27 cellular contexts compared by ENCODE assay signal in genomic region chr12:93003540-93004239, GRCh38.
A peak's percentile ranks its signal among the peaks of the same experiment; 100 is the strongest.
DNase-seq lines count a peak whose midpoint lies in the region; FAIRE-seq and TF ChIP-seq lines count a peak whose summit lies in the region.
"Had no signal": no experiment of that assay in that cellular context is flagged by ENCODE, and none has a peak within 500 bp of the region (broad histone marks: within the 10 kb centered on the region; RNA-seq: fewer than 3 reads in every experiment).

No MANE protein-coding gene starts in this region.

- peaks cover 30% of the 10 kb centered on the region for H3K4me1 Mint-ChIP-seq in type B pancreatic cell (ENCODE audit: unreplicated experiment)
- H3K4me1 Mint-ChIP-seq: activated T-helper 17 cell treated with anti-CD3 and anti-CD28 coated beads, Interleukin-2, amount 50 U/mL, for 72 hours; CD14-positive monocyte had no signal

- no peak overlapping the region for H2AK5ac ChIP-seq in H1 (ENCODE audit: low read depth, low read length)
- no peak overlapping the region for H2AK5ac ChIP-seq in mesenchymal stem cell (ENCODE audit: low read length, severe bottlenecking)

- WGBS in H1 (ENCODE audit: extremely low coverage in 1 of 2, insufficient coverage in 1 of 2, insufficient read length in 1 of 2, insufficient replicate concordance in 2 of 2, low coverage in 1 of 2, low lambda C conversion rate in 2 of 2, missing lambda C conversion rate in 1 of 2), 2 experiments = 87% methylated on average over 9 of the region's 9 CpGs; no CpG with 5 or more reads in 1 of the 2 experiments
- WGBS in mesenchymal stem cell = 89% methylated on average over 6 of the region's 9 CpGs

- H3K4me3 ChIP-seq in H1 (ENCODE audit: extremely low read depth in 1 of 4, insufficient read depth in 2 of 4, low read depth in 3 of 4, low read length in 4 of 4) (no peak overlapping the region), mesenchymal stem cell (ENCODE audit: insufficient read depth in 1 of 2, low read depth in 1 of 2, low read length in 2 of 2) (no peak overlapping the region)
- no peak overlapping the region for H3K4me3 ChIP-seq in effector memory CD4-positive, alpha-beta T cell (ENCODE audit: insufficient read depth, low read depth, low read length, poor library complexity, severe bottlenecking)
- H3K4me3 ChIP-seq: ascending aorta, GM12878, lower lobe of right lung, neural progenitor cell, sigmoid colon, SK-N-MC, suprapubic skin had no signal

- CTCF ChIA-PET in H1 (lab: Charles Lee; ENCODE audit: partially characterized antibody) = interaction anchor here (1.1 to 2.7 kb wide), 6 partner anchors 11 to 275 kb away, joined by 3 to 11 read pairs (median 4); no protein-coding TSS in a partner anchor

- no peaks in the 10 kb centered on the region for H3K27me3 ChIP-seq in H1 (replicated peaks in 1 of 4; ENCODE audit: control insufficient read depth in 3 of 4, extremely low read depth in 1 of 4, insufficient read depth in 3 of 4, low read length in 3 of 4)
- no peaks in the 10 kb centered on the region for H3K27me3 ChIP-seq in mesenchymal stem cell (ENCODE audit: control insufficient read depth in 1 of 2, insufficient read depth in 1 of 2, low read length in 2 of 2)
- no peaks in the 10 kb centered on the region for H3K27me3 ChIP-seq in effector memory CD4-positive, alpha-beta T cell (replicated peaks; ENCODE audit: control insufficient read depth, insufficient read depth, low read length, poor library complexity, severe bottlenecking)
- H3K27me3 ChIP-seq: ascending aorta, neural progenitor cell, sigmoid colon, suprapubic skin had no signal

- H3K56ac ChIP-seq in H1 (replicated peaks; ENCODE audit: insufficient read length, low read depth, low read length) = no peak overlapping the region

- H3K4me3 Mint-ChIP-seq in type B pancreatic cell = peak overlapping the region; percentile 69
- H3K4me3 Mint-ChIP-seq: activated CD4-positive, alpha-beta memory T cell treated with anti-CD3 and anti-CD28 coated beads for 36 hours; activated T-helper 17 cell treated with anti-CD3 and anti-CD28 coated beads, Interleukin-2, amount 50 U/mL, for 72 hours; CD14-positive monocyte; stimulated activated naive B cell treated with anti-CD40 and anti-IgM and Interleukin-4, amounts not matched to agents 10 μg/mL and 1 μg/mL and 100 μg/mL, for 72 hours; T-helper 1 cell treated with Interleukin-12 subunit alpha and Interleukin-12 subunit beta and Interleukin-4 antibody, amounts not matched to agents 30 μg/mL and 1 μg/mL, for 36 hours had no signal

- H3K36me3 ChIP-seq in H1 (ENCODE audit: control insufficient read depth in 2 of 4, insufficient read depth in 4 of 4, low read length in 3 of 4) (no peaks in the 10 kb centered on the region), mesenchymal stem cell (ENCODE audit: control insufficient read depth in 1 of 2, insufficient read depth in 2 of 2, low read depth in 1 of 2, low read length in 2 of 2) (no peaks in the 10 kb centered on the region)
- H3K36me3 ChIP-seq in effector memory CD4-positive, alpha-beta T cell (ENCODE audit: control insufficient read depth, insufficient read depth, low read length) = no peaks in the 10 kb centered on the region
- H3K36me3 ChIP-seq: ascending aorta, lower lobe of right lung, neural progenitor cell, sigmoid colon, suprapubic skin had no signal

- no peak for FAIRE-seq in H1 (lab: Jason Lieb, UNC)
- FAIRE-seq: D721Med, GM12878 had no signal

- no peak overlapping the region for H2BK120ac ChIP-seq in H1 (replicated peaks; ENCODE audit: low read depth, low read length)
- H2BK120ac ChIP-seq in mesenchymal stem cell (ENCODE audit: low read depth, low read length) = no peak overlapping the region

- POLR2A ChIA-PET in H1 (lab: Charles Lee; ENCODE audit: partially characterized antibody) = no interaction called here

- no peaks in the 10 kb centered on the region for H3K36me3 Mint-ChIP-seq in type B pancreatic cell
- H3K36me3 Mint-ChIP-seq: activated CD4-positive, alpha-beta memory T cell treated with anti-CD3 and anti-CD28 coated beads for 36 hours; activated naive CD4-positive, alpha-beta T cell treated with anti-CD3 and anti-CD28 coated beads, Interleukin-2, amount 50 U/mL, for 72 hours; CD14-positive monocyte; neural progenitor cell had no signal

- no peak overlapping the region for H4K5ac ChIP-seq in H1 (ENCODE audit: insufficient read length, low read depth, low read length)

- H3K23ac ChIP-seq in H1 (ENCODE audit: insufficient read length) (no peak overlapping the region), mesenchymal stem cell (ENCODE audit: low read length in 2 of 2) (no peak overlapping the region)

- TF ChIP-seq CTCF in H1 (IDR thresholded peaks at IDR 0.05; ENCODE audit: control extremely low read depth in 1 of 3, insufficient read depth in 1 of 3, low read depth in 1 of 3, low read length in 3 of 3) = no peak
- TF ChIP-seq CTCF in type B pancreatic cell (conservative IDR thresholded peaks at IDR 0.05) = no peak

- no peak overlapping the region for H3K14ac ChIP-seq in H1 (ENCODE audit: insufficient read length)
- no peak overlapping the region for H3K14ac ChIP-seq in mesenchymal stem cell (ENCODE audit: low read length in 2 of 2)

- H3K4me2 ChIP-seq in H1 (ENCODE audit: insufficient read depth in 1 of 2, low read depth in 2 of 2, low read length in 2 of 2) (no peak overlapping the region), mesenchymal stem cell (ENCODE audit: low read length, poor library complexity, severe bottlenecking) (no peak overlapping the region)
- H3K4me2 ChIP-seq: neural progenitor cell had no signal

- no peaks in the 10 kb centered on the region for H3K9me3 Mint-ChIP-seq in type B pancreatic cell
- H3K9me3 Mint-ChIP-seq: activated CD4-positive, alpha-beta memory T cell treated with anti-CD3 and anti-CD28 coated beads for 36 hours; activated naive CD4-positive, alpha-beta T cell treated with anti-CD3 and anti-CD28 coated beads, Interleukin-2, amount 50 U/mL, for 72 hours; activated T-helper 17 cell treated with anti-CD3 and anti-CD28 coated beads, Interleukin-2, amount 50 U/mL, for 72 hours; CD14-positive monocyte; neural progenitor cell; T-helper 1 cell treated with Interleukin-12 subunit alpha and Interleukin-12 subunit beta and Interleukin-4 antibody, amounts not matched to agents 30 μg/mL and 1 μg/mL, for 36 hours had no signal

- no peak overlapping the region for H3K9ac ChIP-seq in H1 (replicated peaks in 1 of 4; ENCODE audit: extremely low read depth in 1 of 4, low read depth in 3 of 4, low read length in 3 of 4)
- no peak overlapping the region for H3K9ac ChIP-seq in mesenchymal stem cell (ENCODE audit: low read length)
- H3K9ac ChIP-seq: neural progenitor cell had no signal

- H4K20me1 ChIP-seq in H1 (replicated peaks in 1 of 2; ENCODE audit: control insufficient read depth in 1 of 2, insufficient read depth in 2 of 2, low read length in 2 of 2) = no peaks in the 10 kb centered on the region

- H3K79me1 ChIP-seq in H1 (ENCODE audit: low read depth, low read length) (no peaks in the 10 kb centered on the region), mesenchymal stem cell (replicated peaks; ENCODE audit: low read length, poor library complexity, severe bottlenecking) (no peaks in the 10 kb centered on the region)

- H2BK20ac ChIP-seq in H1 (ENCODE audit: low read length) = no peak overlapping the region

- H3K23me2 ChIP-seq in H1 (ENCODE audit: low read depth, low read length) = no peaks in the 10 kb centered on the region

- no peak for TF ChIP-seq RAD21 in H1 (IDR thresholded peaks at IDR 0.05 in 1 of 2, conservative IDR thresholded peaks at IDR 0.05 in 1 of 2; ENCODE audit: low read depth in 2 of 2, low read length in 2 of 2)

- H3K4ac ChIP-seq in H1 (replicated peaks; ENCODE audit: insufficient read length, low read depth, low read length) (no peak overlapping the region), mesenchymal stem cell (ENCODE audit: low read depth in 1 of 2, low read length in 2 of 2) (no peak overlapping the region)

- no peak overlapping the region for H4K8ac ChIP-seq in H1 (ENCODE audit: extremely low read depth, insufficient read depth, low read length)
- H4K8ac ChIP-seq in mesenchymal stem cell (ENCODE audit: low read length) = no peak overlapping the region

- H3K9me3 ChIP-seq in H1 (ENCODE audit: insufficient read depth in 2 of 2, low read depth in 1 of 2, low read length in 1 of 2) (no peaks in the 10 kb centered on the region), mesenchymal stem cell (ENCODE audit: control insufficient read depth, low read length) (no peaks in the 10 kb centered on the region)
- no peaks in the 10 kb centered on the region for H3K9me3 ChIP-seq in effector memory CD4-positive, alpha-beta T cell (ENCODE audit: control insufficient read depth, low read length)
- H3K9me3 ChIP-seq: ascending aorta, lower lobe of right lung, sigmoid colon, suprapubic skin had no signal

- peak overlapping the region; percentile 58 for H3K27ac Mint-ChIP-seq in type B pancreatic cell
- H3K27ac Mint-ChIP-seq: activated CD4-positive, alpha-beta memory T cell treated with anti-CD3 and anti-CD28 coated beads for 36 hours; activated naive CD4-positive, alpha-beta T cell treated with anti-CD3 and anti-CD28 coated beads, Interleukin-2, amount 50 U/mL, for 72 hours; activated T-helper 17 cell treated with anti-CD3 and anti-CD28 coated beads, Interleukin-2, amount 50 U/mL, for 72 hours; CD14-positive monocyte; neural progenitor cell; stimulated activated naive B cell treated with anti-CD40 and anti-IgM and Interleukin-4, amounts not matched to agents 10 μg/mL and 1 μg/mL and 100 μg/mL, for 72 hours; T-helper 1 cell treated with Interleukin-12 subunit alpha and Interleukin-12 subunit beta and Interleukin-4 antibody, amounts not matched to agents 30 μg/mL and 1 μg/mL, for 36 hours had no signal

- 0 out of 2 replicates have a peak overlapping the region, but pooled peaks have one; percentile 1 for H2AFZ ChIP-seq in H1 (ENCODE audit: low read length)
- no peak overlapping the region for H2AFZ ChIP-seq in mesenchymal stem cell (ENCODE audit: low read depth, low read length)
- H2AFZ ChIP-seq: neural progenitor cell had no signal

- TF ChIP-seq EP300 in H1 (IDR thresholded peaks at IDR 0.05; ENCODE audit: borderline replicate concordance in 1 of 2, low read depth in 2 of 2, low read length in 2 of 2) = no peak

- H3K27me3 Mint-ChIP-seq in type B pancreatic cell = peaks cover 3% of the 10 kb centered on the region
- H3K27me3 Mint-ChIP-seq: activated CD4-positive, alpha-beta memory T cell treated with anti-CD3 and anti-CD28 coated beads for 36 hours; activated T-helper 17 cell treated with anti-CD3 and anti-CD28 coated beads, Interleukin-2, amount 50 U/mL, for 72 hours; stimulated activated naive B cell treated with anti-CD40 and anti-IgM and Interleukin-4, amounts not matched to agents 10 μg/mL and 1 μg/mL and 100 μg/mL, for 72 hours had no signal

- DNase-seq in NCI-H2227 (lab: John Stamatoyannopoulos, UW; ENCODE audit: unreplicated experiment) (peak; percentile 22), H1 (ENCODE audit: low read depth in 1 of 2, low spot score in 2 of 2) (no peak), mesenchymal stem cell (peak; percentile 35), type B pancreatic cell (ENCODE audit: extremely low spot score, unreplicated experiment) (no peak), SHP77 (lab: John Stamatoyannopoulos, UW) (no peak), SKM-1 treated with dmso at 0.1 percent for 144 hours (lab: John Stamatoyannopoulos, UW; ENCODE audit: unreplicated experiment) (no peak)
- no peak for DNase-seq in effector memory CD4-positive, alpha-beta T cell
- DNase-seq: activated CD4-positive, alpha-beta memory T cell treated with anti-CD3 and anti-CD28 coated beads for 36 hours; activated CD8-positive, alpha-beta memory T cell treated with anti-CD3 and anti-CD28 coated beads, Interleukin-2, amount 50 U/mL, for 4 hours; Kasumi-1; lower lobe of right lung; NCI-H1694 treated with DMSO at 0.1 percent for 48 hours; NCI-H748 treated with DMSO at 0.1 percent for 48 hours; RPMI8226; sigmoid colon; stimulated activated naive B cell treated with anti-CD40 and anti-IgM and Interleukin-4, amounts not matched to agents 10 μg/mL and 1 μg/mL and 100 μg/mL, for 72 hours had no signal

- TF ChIP-seq POLR2A in H1 (IDR thresholded peaks at IDR 0.05; ENCODE audit: control extremely low read depth in 1 of 2, low read depth in 2 of 2, low read length in 2 of 2) = no peak

- no peak overlapping the region for H3K27ac ChIP-seq in H1 (ENCODE audit: low read depth, low read length)
- no peak overlapping the region for H3K27ac ChIP-seq in mesenchymal stem cell (ENCODE audit: low read length, poor library complexity, severe bottlenecking)
- H3K27ac ChIP-seq in effector memory CD4-positive, alpha-beta T cell (ENCODE audit: insufficient read depth, low read length, poor library complexity, severe bottlenecking) = no peak overlapping the region
- H3K27ac ChIP-seq: HL-60, lower lobe of right lung, neural progenitor cell, sigmoid colon, SK-N-MC, suprapubic skin had no signal

- no peak overlapping the region for H2BK5ac ChIP-seq in H1 (ENCODE audit: low read depth, low read length)
- H2BK5ac ChIP-seq in mesenchymal stem cell (ENCODE audit: low read depth, low read length, poor library complexity, severe bottlenecking) = no peak overlapping the region

- H4K91ac ChIP-seq in H1 (replicated peaks; ENCODE audit: insufficient read length, low read length) (no peak overlapping the region), mesenchymal stem cell (ENCODE audit: low read length) (no peak overlapping the region)

- H3K4me1 ChIP-seq in H1 (replicated peaks in 1 of 4; ENCODE audit: control insufficient read depth in 3 of 4, insufficient read depth in 4 of 4, low read length in 3 of 4) (0 out of 7 replicates have a peak, but pooled peaks cover 0 to 2% (median 0%) of the 10 kb centered on the region in 4 experiments), mesenchymal stem cell (ENCODE audit: control insufficient read depth, insufficient read depth, low read depth, low read length) (no peaks in the 10 kb centered on the region)
- H3K4me1 ChIP-seq in effector memory CD4-positive, alpha-beta T cell (ENCODE audit: control insufficient read depth, insufficient read depth, low read length, poor library complexity, severe bottlenecking) = no peaks in the 10 kb centered on the region
- H3K4me1 ChIP-seq: sigmoid colon had no signal

- H3K18ac ChIP-seq in H1 (ENCODE audit: extremely low read depth, low read length) = no peak overlapping the region
- H3K18ac ChIP-seq in mesenchymal stem cell (ENCODE audit: low read depth in 1 of 2, low read length in 2 of 2) = peak overlapping the region in 1 of 2 experiments; percentile 23

- H2BK15ac ChIP-seq in H1 (ENCODE audit: low read length) (no peak overlapping the region), mesenchymal stem cell (ENCODE audit: low read depth, poor library complexity, severe bottlenecking) (no peak overlapping the region)

- no peaks in the 10 kb centered on the region for H3K79me2 ChIP-seq in H1 (ENCODE audit: control insufficient read depth in 1 of 2, insufficient read depth in 2 of 2, low read length in 2 of 2)

- H2BK12ac ChIP-seq in H1 (ENCODE audit: low read depth, low read length) (no peak overlapping the region), mesenchymal stem cell (ENCODE audit: low read length in 2 of 2) (no peak overlapping the region)

Comparison
In these comparisons a context has a peak if more than half of its experiments do, and no peak if none do; other contexts are left out.
1. DNase-seq: peak in NCI-H2227 (single experiment) and mesenchymal stem cell (single experiment); none in H1 (0 of 2), type B pancreatic cell (single experiment), SHP77 (0 of 2), SKM-1 treated with dmso at 0.1 percent for 144 hours (single experiment) and effector memory CD4-positive, alpha-beta T cell (0 of 3).